ENCODE assay signal across 17 cellular contexts in the genomic region with DNA sequence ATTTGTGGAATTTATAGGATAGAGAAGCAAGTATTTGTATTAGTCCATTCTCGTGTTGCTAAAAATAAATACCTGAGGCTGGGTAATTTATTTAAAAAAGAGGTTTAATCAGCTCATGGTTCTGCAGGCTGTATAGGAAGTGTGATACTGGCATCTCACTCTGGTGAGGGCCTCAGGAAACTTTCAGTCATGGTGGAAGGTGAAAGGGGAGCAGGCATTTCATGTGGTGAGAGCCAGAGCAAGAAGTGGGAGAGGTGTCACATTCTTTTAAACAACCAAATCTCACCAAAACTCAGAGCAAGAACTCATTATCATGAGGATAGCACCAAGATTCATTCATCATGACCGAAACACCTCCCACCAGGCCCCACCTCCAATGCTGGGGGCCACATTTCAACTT. TPM values are rescaled to one million over a fixed set of nuclear protein-coding genes. Genes with fewer than 3 reads are reported as not detected.
DNase-seq lines count a peak whose midpoint lies in the region; ATAC-seq and TF ChIP-seq lines count a peak whose summit lies in the region.
"Had no signal": no experiment of that assay in that cellular context is flagged by ENCODE, and none has a peak within 500 bp of the region (broad histone marks: within the 10 kb centered on the region; RNA-seq: fewer than 3 reads in every experiment).

No MANE protein-coding gene starts in this region.

- no peak overlapping the region for H3K4me3 ChIP-seq in GM23338
- H3K4me3 ChIP-seq in smooth muscle cell = no peak overlapping the region
- H3K4me3 ChIP-seq: BLaER1 treated with 17β-estradiol and CSF1 and Interleukin-3, amounts not matched to agents 10 nM and 100 nM had no signal

- no peaks in the 10 kb centered on the region for H3K9me3 Mint-ChIP-seq in activated T-cell treated with anti-CD3 and anti-CD28 coated beads, Interleukin-2, amount 50 U/mL, for 24 hours
- H3K9me3 Mint-ChIP-seq in GM23338 (no peaks in the 10 kb centered on the region), chondrocyte (ENCODE audit: low read depth) (no peaks in the 10 kb centered on the region)
- H3K9me3 Mint-ChIP-seq: CD4-positive, CD25-positive, alpha-beta regulatory T cell had no signal

- TF ChIP-seq CTCF in GM23338 (conservative IDR thresholded peaks at IDR 0.05; ENCODE audit: low read depth in 2 of 2) = no peak
- TF ChIP-seq CTCF in chondrocyte (IDR thresholded peaks at IDR 0.05) = no peak
- TF ChIP-seq CTCF in smooth muscle cell (IDR thresholded peaks at IDR 0.05; ENCODE audit: borderline replicate concordance, insufficient read depth, poor library complexity, severe bottlenecking) = no peak

- peak overlapping the region; percentile 27; the same call in 1 of the 2 replicates for H3K27ac ChIP-seq in GM23338 (ENCODE audit: low read depth)
- H3K27ac ChIP-seq in smooth muscle cell (ENCODE audit: low read depth) = peak overlapping the region; percentile 83
- H3K27ac ChIP-seq: BLaER1 treated with 17β-estradiol and CSF1 and Interleukin-3, amounts not matched to agents 10 nM and 100 nM; HL-60 had no signal

- no peaks in the 10 kb centered on the region for H3K27me3 ChIP-seq in GM23338 (ENCODE audit: insufficient read depth)
- no peaks in the 10 kb centered on the region for H3K27me3 ChIP-seq in smooth muscle cell (ENCODE audit: low read depth)
- H3K27me3 ChIP-seq: BLaER1 treated with 17β-estradiol and CSF1 and Interleukin-3, amounts not matched to agents 10 nM and 100 nM had no signal

- H4K20me1 ChIP-seq in GM23338 (replicated peaks; ENCODE audit: insufficient read depth) (no peaks in the 10 kb centered on the region), smooth muscle cell (ENCODE audit: low read depth) (no peaks in the 10 kb centered on the region)
- H4K20me1 ChIP-seq: BLaER1 treated with 17β-estradiol and CSF1 and Interleukin-3, amounts not matched to agents 10 nM and 100 nM had no signal

- H3F3A ChIP-seq in GM23338 (replicated peaks; ENCODE audit: low read depth) = no peaks in the 10 kb centered on the region
- peaks cover 31% of the 10 kb centered on the region for H3F3A ChIP-seq in smooth muscle cell (ENCODE audit: low read depth)

- H2AFZ ChIP-seq in GM23338 = no peak overlapping the region
- no peak overlapping the region for H2AFZ ChIP-seq in smooth muscle cell (ENCODE audit: low read depth)

- peak overlapping the region; percentile 67 for H3K27ac Mint-ChIP-seq in activated T-cell treated with anti-CD3 and anti-CD28 coated beads, Interleukin-2, amount 50 U/mL, for 24 hours
- H3K27ac Mint-ChIP-seq in GM23338 (no peak overlapping the region), chondrocyte (ENCODE audit: unreplicated experiment) (peak overlapping the region; percentile 27)

- H3K4me3 Mint-ChIP-seq in activated T-cell treated with anti-CD3 and anti-CD28 coated beads, Interleukin-2, amount 50 U/mL, for 24 hours = no peak overlapping the region
- H3K4me3 Mint-ChIP-seq in GM23338 (no peak overlapping the region), chondrocyte (ENCODE audit: unreplicated experiment) (no peak overlapping the region)
- H3K4me3 Mint-ChIP-seq: CD4-positive, CD25-positive, alpha-beta regulatory T cell had no signal

- peaks cover 70% of the 10 kb centered on the region for H3K36me3 Mint-ChIP-seq in activated T-cell treated with anti-CD3 and anti-CD28 coated beads, Interleukin-2, amount 50 U/mL, for 24 hours (ENCODE audit: low read depth)
- H3K36me3 Mint-ChIP-seq in GM23338 (ENCODE audit: low read depth) = no peaks in the 10 kb centered on the region; the same call in 2 of the 3 replicates
- peaks cover 20% of the 10 kb centered on the region for H3K36me3 Mint-ChIP-seq in chondrocyte (ENCODE audit: low read depth)

- H3K4me1 ChIP-seq in GM23338 (ENCODE audit: insufficient read depth) (peaks cover 10% of the 10 kb centered on the region; the same call in 1 of the 2 replicates), smooth muscle cell (ENCODE audit: low read depth) (peaks cover 30% of the 10 kb centered on the region)

- no peak for DNase-seq in activated T-cell treated with anti-CD3 and anti-CD28 coated beads, Interleukin-2, amount 50 U/mL, for 24 hours
- no peak for DNase-seq in activated T-cell treated with anti-CD3 and anti-CD28 coated beads, Interleukin-2, amount 50 U/mL, for 1 hour
- DNase-seq in GM23338 (ENCODE audit: low spot score) (no peak), chondrocyte (ENCODE audit: low spot score) (no peak), smooth muscle cell (lab: John Stamatoyannopoulos, UW; ENCODE audit: unreplicated experiment) (no peak), SHP77 treated with DMSO at 0.1 percent for 48 hours (lab: John Stamatoyannopoulos, UW) (no peak), SIG-M5 (lab: John Stamatoyannopoulos, UW) (no peak)
- DNase-seq: ACHN; CD4-positive, CD25-positive, alpha-beta regulatory T cell; DMS153; DMS79 treated with DMSO at 0.1 percent for 48 hours; EL; GDM1 had no signal

- no peaks in the 10 kb centered on the region for H3K36me3 ChIP-seq in GM23338 (ENCODE audit: insufficient read depth)
- H3K36me3 ChIP-seq in smooth muscle cell (ENCODE audit: low read depth) = peaks cover 13% of the 10 kb centered on the region

- ATAC-seq in GM23338 (no peak), HG03159 (IDR thresholded peaks at IDR 0.05; ENCODE audit: unreplicated experiment) (no peak)
- ATAC-seq: HCT116 had no signal

- H3K79me2 ChIP-seq in GM23338 (replicated peaks; ENCODE audit: insufficient read depth) (no peaks in the 10 kb centered on the region), smooth muscle cell (ENCODE audit: low read depth) (peaks cover 36% of the 10 kb centered on the region)

- no peaks in the 10 kb centered on the region for H3K27me3 Mint-ChIP-seq in activated T-cell treated with anti-CD3 and anti-CD28 coated beads, Interleukin-2, amount 50 U/mL, for 24 hours
- H3K27me3 Mint-ChIP-seq in GM23338 (ENCODE audit: insufficient read depth, low read depth, poor library complexity) (no peaks in the 10 kb centered on the region), chondrocyte (ENCODE audit: low read depth) (no peaks in the 10 kb centered on the region)

- no peak overlapping the region for H3K9ac ChIP-seq in smooth muscle cell (ENCODE audit: low read depth)
- H3K9ac ChIP-seq: BLaER1 treated with 17β-estradiol and CSF1 and Interleukin-3, amounts not matched to agents 10 nM and 100 nM had no signal

- WGBS in smooth muscle cell (ENCODE audit: low lambda C conversion rate) = 91% methylated on average over 2 of the region's 2 CpGs

- no peaks in the 10 kb centered on the region for H3K9me2 ChIP-seq in GM23338 (ENCODE audit: insufficient read depth)

- no peak overlapping the region for H3K4me2 ChIP-seq in GM23338
- no peak overlapping the region for H3K4me2 ChIP-seq in smooth muscle cell
- H3K4me2 ChIP-seq: BLaER1 treated with 17β-estradiol and CSF1 and Interleukin-3, amounts not matched to agents 10 nM and 100 nM had no signal

- no peaks in the 10 kb centered on the region for H3K9me3 ChIP-seq in smooth muscle cell (replicated peaks; ENCODE audit: low read depth)

- H3K4me1 Mint-ChIP-seq in activated T-cell treated with anti-CD3 and anti-CD28 coated beads, Interleukin-2, amount 50 U/mL, for 24 hours (ENCODE audit: low read depth) = peaks cover 16% of the 10 kb centered on the region
- H3K4me1 Mint-ChIP-seq in GM23338 = peaks cover 17% of the 10 kb centered on the region
- peaks cover 46% of the 10 kb centered on the region for H3K4me1 Mint-ChIP-seq in chondrocyte (ENCODE audit: low read depth)

TF ChIP-seq in GM23338, 12 proteins besides CTCF, POLR2A, EP300 and RAD21 (continues in another document):
- TF ChIP-seq, protein P1, sequence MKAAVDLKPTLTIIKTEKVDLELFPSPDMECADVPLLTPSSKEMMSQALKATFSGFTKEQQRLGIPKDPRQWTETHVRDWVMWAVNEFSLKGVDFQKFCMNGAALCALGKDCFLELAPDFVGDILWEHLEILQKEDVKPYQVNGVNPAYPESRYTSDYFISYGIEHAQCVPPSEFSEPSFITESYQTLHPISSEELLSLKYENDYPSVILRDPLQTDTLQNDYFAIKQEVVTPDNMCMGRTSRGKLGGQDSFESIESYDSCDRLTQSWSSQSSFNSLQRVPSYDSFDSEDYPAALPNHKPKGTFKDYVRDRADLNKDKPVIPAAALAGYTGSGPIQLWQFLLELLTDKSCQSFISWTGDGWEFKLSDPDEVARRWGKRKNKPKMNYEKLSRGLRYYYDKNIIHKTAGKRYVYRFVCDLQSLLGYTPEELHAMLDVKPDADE (IDR thresholded peaks at IDR 0.05) = no peak
- TF ChIP-seq JUNB (IDR thresholded peaks at IDR 0.05; ENCODE audit: unreplicated experiment) (no peak), NANOG (IDR thresholded peaks at IDR 0.05; ENCODE audit: borderline replicate concordance) (no peak)

RNA-seq across cellular contexts. Expression of gene SDCCAG8, which starts 18.1 kb away (rescaled TPM):
- 16.1 and 28.0 TPM in 2 replicates for total RNA-seq in GM23338 (2014; rRNA removed; shearing (Covaris generic))
- polyA plus RNA-seq in GM23338 (2016; fragmentation: Nextera tagmentation; extraction: Ambion mirVana) (66.7 and 70.2 TPM in 2 replicates), smooth muscle cell (30.9 and 33.0 TPM in 2 replicates)
- total RNA-seq in chondrocyte (19.8 to 26.5 TPM (median 24.9 TPM) in 3 replicates), smooth muscle cell (32.5 and 33.4 TPM in 2 replicates)

RNA-seq across cellular contexts. Expression of gene CEP170, which starts 18.9 kb away (rescaled TPM):
- total RNA-seq in GM23338 (2014; rRNA removed; shearing (Covaris generic)) = 93.1 and 100 TPM in 2 replicates
- polyA plus RNA-seq in GM23338 (2016; fragmentation: Nextera tagmentation; extraction: Ambion mirVana) = 89.2 and 104 TPM in 2 replicates
- total RNA-seq in chondrocyte = 101 to 109 TPM (median 108 TPM) in 3 replicates
- total RNA-seq in smooth muscle cell = 145 and 175 TPM in 2 replicates
- 50.3 and 76.0 TPM in 2 replicates for polyA plus RNA-seq in smooth muscle cell
